In genomic region chr1:55067914-55068313, GRCh38 we compare ENCODE assay signal across 28 cellular contexts. TPM values are rescaled to one million over a fixed set of nuclear protein-coding genes. Genes with fewer than 3 reads are reported as not detected.
"Had no signal": no experiment of that assay in that cellular context is flagged by ENCODE, and none has a peak within 500 bp of the region (broad histone marks: within the 10 kb centered on the region; RNA-seq: fewer than 3 reads in every experiment).

No MANE protein-coding gene starts in this region.

- H3K4me1 ChIP-seq: body of pancreas had no signal

- H3K4me2 ChIP-seq: PC-9 had no signal

- H2AFZ ChIP-seq: PC-9 had no signal

- H3K27me3 ChIP-seq: adrenal gland, body of pancreas, breast epithelium had no signal

- H3K27ac ChIP-seq: adrenal gland, body of pancreas, PC-9, VCaP had no signal

- H3K4me3 ChIP-seq: adrenal gland, body of pancreas, breast epithelium, PC-9 had no signal

- DNase-seq: activated B cell treated with CpG ODN at 0.5 μM for 24 hours; activated CD4-positive, alpha-beta memory T cell treated with anti-CD3 and anti-CD28 coated beads for 36 hours; activated CD4-positive, alpha-beta T cell treated with anti-CD3 and anti-CD28 coated beads for 4 hours; activated CD4-positive, alpha-beta T cell treated with anti-CD3 and anti-CD28 coated beads, Interleukin-2, amount 50 U/mL, for 1 hour; activated CD4-positive, CD25-positive, alpha-beta regulatory T cell treated with anti-CD3 and anti-CD28 coated beads, Interleukin-2, amount 50 U/mL, for 72 hours; activated CD8-positive, alpha-beta memory T cell treated with anti-CD3 and anti-CD28 coated beads, Interleukin-2, amount 50 U/mL, for 4 hours; activated gamma-delta T cell treated with Interleukin-2 at 50 U/mL for 16 hours; activated naive CD4-positive, alpha-beta T cell treated with anti-CD3 and anti-CD28 coated beads for 36 hours; activated T-cell treated with anti-CD3 and anti-CD28 coated beads for 4 hours; activated T-cell treated with anti-CD3 and anti-CD28 coated beads, Interleukin-2, amount 50 U/mL, for 4 hours; NCI-H1417 treated with DMSO at 0.1 percent for 48 hours; NCI-H187 treated with DMSO at 0.1 percent for 48 hours; NCI-H226; PC-9; SW 1271; T-helper 1 cell; T-helper 2 cell; T-helper 9 cell had no signal

- H3K9me3 ChIP-seq: adrenal gland, body of pancreas, breast epithelium had no signal

- FAIRE-seq: astrocyte, RCC 7860 had no signal

- H3K36me3 ChIP-seq: breast epithelium had no signal

- ATAC-seq: activated naive CD4-positive, alpha-beta T cell treated with anti-CD3 and anti-CD28 coated beads, Interleukin-2, amount 50 U/mL, for 72 hours; activated T-cell treated with anti-CD3 and anti-CD28 coated beads, Interleukin-2, amount 50 U/mL, for 4 hours; body of pancreas had no signal

RNA-seq across cellular contexts. Expression of gene PCSK9, which starts 28.6 kb away (rescaled TPM):
- total RNA-seq: activated B cell treated with CpG ODN at 0.5 μM for 24 hours; activated CD4-positive, alpha-beta memory T cell treated with anti-CD3 and anti-CD28 coated beads for 36 hours; activated naive CD4-positive, alpha-beta T cell treated with anti-CD3 and anti-CD28 coated beads for 36 hours; activated naive CD4-positive, alpha-beta T cell treated with anti-CD3 and anti-CD28 coated beads, Interleukin-2, amount 50 U/mL, for 72 hours; activated T-helper 1 cell treated with anti-CD3 and anti-CD28 coated beads, Interleukin-12 subunit alpha, Interleukin-12 subunit beta, Interleukin-2, Interleukin-4 antibody, amounts not matched to agents 30 ng/mL and 10 ng/mL and 1 ng/mL, durations not matched to agents 14 hours and 24 hours and 36 hours; cardiac septum; Right ventricle myocardium inferior had no signal
